In the genomic region with DNA sequence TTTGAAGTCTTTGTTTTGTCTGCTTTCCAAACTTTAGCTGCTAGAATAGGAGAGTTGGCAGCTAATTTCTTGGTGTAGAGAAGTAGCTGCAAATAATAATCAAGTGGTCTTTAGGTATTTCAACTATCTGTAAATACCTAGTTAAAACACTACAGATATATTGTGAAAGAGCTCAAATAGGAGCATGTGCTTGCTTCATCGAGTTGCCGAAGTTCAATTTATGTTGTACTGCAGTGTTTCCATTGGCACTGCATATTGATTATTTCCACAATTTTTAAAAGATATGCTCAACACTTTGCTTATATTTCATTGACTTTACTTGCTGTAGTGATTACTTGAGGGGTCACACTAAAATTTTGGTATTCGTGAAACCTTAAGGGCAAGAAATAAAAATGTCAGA, we compare ENCODE assay signal across 1 cellular context.
TF ChIP-seq lines count a peak whose summit lies in the region.

No MANE protein-coding gene starts in this region.

TF ChIP-seq in HepG2, 621 proteins besides CTCF, POLR2A, EP300 and RAD21 (continued from another document and continues in another):
- no peak for TF ChIP-seq PLRG1 (conservative IDR thresholded peaks at IDR 0.05)
- no peak for TF ChIP-seq RAD51 (IDR thresholded peaks at IDR 0.05; ENCODE audit: borderline replicate concordance)
- TF ChIP-seq HCFC1 (IDR thresholded peaks at IDR 0.05; ENCODE audit: low read depth, low read length), result no peak
- no peak for TF ChIP-seq ZNF780A (CRISPR knock-in tag; IDR thresholded peaks at IDR 0.05)
- no peak for TF ChIP-seq SNAPC2 (CRISPR knock-in tag; IDR thresholded peaks at IDR 0.05)
- TF ChIP-seq, protein P1, sequence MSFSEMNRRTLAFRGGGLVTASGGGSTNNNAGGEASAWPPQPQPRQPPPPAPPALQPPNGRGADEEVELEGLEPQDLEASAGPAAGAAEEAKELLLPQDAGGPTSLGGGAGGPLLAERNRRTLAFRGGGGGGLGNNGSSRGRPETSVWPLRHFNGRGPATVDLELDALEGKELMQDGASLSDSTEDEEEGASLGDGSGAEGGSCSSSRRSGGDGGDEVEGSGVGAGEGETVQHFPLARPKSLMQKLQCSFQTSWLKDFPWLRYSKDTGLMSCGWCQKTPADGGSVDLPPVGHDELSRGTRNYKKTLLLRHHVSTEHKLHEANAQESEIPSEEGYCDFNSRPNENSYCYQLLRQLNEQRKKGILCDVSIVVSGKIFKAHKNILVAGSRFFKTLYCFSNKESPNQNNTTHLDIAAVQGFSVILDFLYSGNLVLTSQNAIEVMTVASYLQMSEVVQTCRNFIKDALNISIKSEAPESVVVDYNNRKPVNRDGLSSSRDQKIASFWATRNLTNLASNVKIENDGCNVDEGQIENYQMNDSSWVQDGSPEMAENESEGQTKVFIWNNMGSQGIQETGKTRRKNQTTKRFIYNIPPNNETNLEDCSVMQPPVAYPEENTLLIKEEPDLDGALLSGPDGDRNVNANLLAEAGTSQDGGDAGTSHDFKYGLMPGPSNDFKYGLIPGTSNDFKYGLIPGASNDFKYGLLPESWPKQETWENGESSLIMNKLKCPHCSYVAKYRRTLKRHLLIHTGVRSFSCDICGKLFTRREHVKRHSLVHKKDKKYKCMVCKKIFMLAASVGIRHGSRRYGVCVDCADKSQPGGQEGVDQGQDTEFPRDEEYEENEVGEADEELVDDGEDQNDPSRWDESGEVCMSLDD (CRISPR knock-in tag; IDR thresholded peaks at IDR 0.05; ENCODE audit: borderline replicate concordance), result no peak
- no peak for TF ChIP-seq ZNF317 (CRISPR knock-in tag; IDR thresholded peaks at IDR 0.05)
- no peak for TF ChIP-seq KMT2B (CRISPR knock-in tag; IDR thresholded peaks at IDR 0.05)
- TF ChIP-seq CEBPG (CRISPR knock-in tag; IDR thresholded peaks at IDR 0.05), result peak; percentile 80
- no peak for TF ChIP-seq CBX1 (IDR thresholded peaks at IDR 0.05; ENCODE audit: low read depth)
- no peak for TF ChIP-seq ZBTB7A (CRISPR knock-in tag; IDR thresholded peaks at IDR 0.05)
- TF ChIP-seq, protein P2, sequence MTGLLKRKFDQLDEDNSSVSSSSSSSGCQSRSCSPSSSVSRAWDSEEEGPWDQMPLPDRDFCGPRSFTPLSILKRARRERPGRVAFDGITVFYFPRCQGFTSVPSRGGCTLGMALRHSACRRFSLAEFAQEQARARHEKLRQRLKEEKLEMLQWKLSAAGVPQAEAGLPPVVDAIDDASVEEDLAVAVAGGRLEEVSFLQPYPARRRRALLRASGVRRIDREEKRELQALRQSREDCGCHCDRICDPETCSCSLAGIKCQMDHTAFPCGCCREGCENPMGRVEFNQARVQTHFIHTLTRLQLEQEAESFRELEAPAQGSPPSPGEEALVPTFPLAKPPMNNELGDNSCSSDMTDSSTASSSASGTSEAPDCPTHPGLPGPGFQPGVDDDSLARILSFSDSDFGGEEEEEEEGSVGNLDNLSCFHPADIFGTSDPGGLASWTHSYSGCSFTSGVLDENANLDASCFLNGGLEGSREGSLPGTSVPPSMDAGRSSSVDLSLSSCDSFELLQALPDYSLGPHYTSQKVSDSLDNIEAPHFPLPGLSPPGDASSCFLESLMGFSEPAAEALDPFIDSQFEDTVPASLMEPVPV (CRISPR knock-in tag; IDR thresholded peaks at IDR 0.05), result no peak
- TF ChIP-seq POLR2AphosphoS2 (IDR thresholded peaks at IDR 0.05; ENCODE audit: low read depth, low read length), result no peak
- no peak for TF ChIP-seq TEAD3 (CRISPR knock-in tag; optimal IDR thresholded peaks at IDR 0.05; ENCODE audit: borderline replicate concordance)
- no peak for TF ChIP-seq SMARCC2 (IDR thresholded peaks at IDR 0.05)
- TF ChIP-seq ZNF430 (CRISPR knock-in tag; IDR thresholded peaks at IDR 0.05), result no peak
- TF ChIP-seq, protein P3, sequence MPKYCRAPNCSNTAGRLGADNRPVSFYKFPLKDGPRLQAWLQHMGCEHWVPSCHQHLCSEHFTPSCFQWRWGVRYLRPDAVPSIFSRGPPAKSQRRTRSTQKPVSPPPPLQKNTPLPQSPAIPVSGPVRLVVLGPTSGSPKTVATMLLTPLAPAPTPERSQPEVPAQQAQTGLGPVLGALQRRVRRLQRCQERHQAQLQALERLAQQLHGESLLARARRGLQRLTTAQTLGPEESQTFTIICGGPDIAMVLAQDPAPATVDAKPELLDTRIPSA (CRISPR knock-in tag; IDR thresholded peaks at IDR 0.05; ENCODE audit: borderline replicate concordance), result no peak
- TF ChIP-seq, protein P4, sequence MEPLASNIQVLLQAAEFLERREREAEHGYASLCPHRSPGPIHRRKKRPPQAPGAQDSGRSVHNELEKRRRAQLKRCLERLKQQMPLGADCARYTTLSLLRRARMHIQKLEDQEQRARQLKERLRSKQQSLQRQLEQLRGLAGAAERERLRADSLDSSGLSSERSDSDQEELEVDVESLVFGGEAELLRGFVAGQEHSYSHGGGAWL (CRISPR knock-in tag; IDR thresholded peaks at IDR 0.05), result no peak
- no peak for TF ChIP-seq ZNF253 (CRISPR knock-in tag; IDR thresholded peaks at IDR 0.05; ENCODE audit: borderline replicate concordance)
- TF ChIP-seq POGZ (CRISPR knock-in tag; IDR thresholded peaks at IDR 0.05), result peak; percentile 73; the same call in 1 of the 2 replicates
- TF ChIP-seq, protein P5, sequence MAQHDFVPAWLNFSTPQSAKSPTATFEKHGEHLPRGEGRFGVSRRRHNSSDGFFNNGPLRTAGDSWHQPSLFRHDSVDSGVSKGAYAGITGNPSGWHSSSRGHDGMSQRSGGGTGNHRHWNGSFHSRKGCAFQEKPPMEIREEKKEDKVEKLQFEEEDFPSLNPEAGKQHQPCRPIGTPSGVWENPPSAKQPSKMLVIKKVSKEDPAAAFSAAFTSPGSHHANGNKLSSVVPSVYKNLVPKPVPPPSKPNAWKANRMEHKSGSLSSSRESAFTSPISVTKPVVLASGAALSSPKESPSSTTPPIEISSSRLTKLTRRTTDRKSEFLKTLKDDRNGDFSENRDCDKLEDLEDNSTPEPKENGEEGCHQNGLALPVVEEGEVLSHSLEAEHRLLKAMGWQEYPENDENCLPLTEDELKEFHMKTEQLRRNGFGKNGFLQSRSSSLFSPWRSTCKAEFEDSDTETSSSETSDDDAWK (CRISPR knock-in tag; IDR thresholded peaks at IDR 0.05), result no peak
- TF ChIP-seq, protein P6, sequence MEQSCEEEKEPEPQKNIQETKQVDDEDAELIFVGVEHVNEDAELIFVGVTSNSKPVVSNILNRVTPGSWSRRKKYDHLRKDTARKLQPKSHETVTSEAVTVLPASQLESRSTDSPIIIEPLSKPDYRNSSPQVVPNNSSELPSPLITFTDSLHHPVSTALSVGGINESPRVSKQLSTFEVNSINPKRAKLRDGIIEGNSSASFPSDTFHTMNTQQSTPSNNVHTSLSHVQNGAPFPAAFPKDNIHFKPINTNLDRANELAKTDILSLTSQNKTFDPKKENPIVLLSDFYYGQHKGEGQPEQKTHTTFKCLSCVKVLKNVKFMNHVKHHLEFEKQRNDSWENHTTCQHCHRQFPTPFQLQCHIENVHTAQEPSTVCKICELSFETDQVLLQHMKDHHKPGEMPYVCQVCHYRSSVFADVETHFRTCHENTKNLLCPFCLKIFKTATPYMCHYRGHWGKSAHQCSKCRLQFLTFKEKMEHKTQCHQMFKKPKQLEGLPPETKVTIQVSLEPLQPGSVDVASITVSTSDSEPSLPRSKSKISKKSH (CRISPR knock-in tag; IDR thresholded peaks at IDR 0.05; ENCODE audit: borderline replicate concordance), result no peak
- TF ChIP-seq, protein P7, sequence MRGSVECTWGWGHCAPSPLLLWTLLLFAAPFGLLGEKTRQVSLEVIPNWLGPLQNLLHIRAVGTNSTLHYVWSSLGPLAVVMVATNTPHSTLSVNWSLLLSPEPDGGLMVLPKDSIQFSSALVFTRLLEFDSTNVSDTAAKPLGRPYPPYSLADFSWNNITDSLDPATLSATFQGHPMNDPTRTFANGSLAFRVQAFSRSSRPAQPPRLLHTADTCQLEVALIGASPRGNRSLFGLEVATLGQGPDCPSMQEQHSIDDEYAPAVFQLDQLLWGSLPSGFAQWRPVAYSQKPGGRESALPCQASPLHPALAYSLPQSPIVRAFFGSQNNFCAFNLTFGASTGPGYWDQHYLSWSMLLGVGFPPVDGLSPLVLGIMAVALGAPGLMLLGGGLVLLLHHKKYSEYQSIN (CRISPR knock-in tag; IDR thresholded peaks at IDR 0.05; ENCODE audit: borderline replicate concordance), result no peak
- TF ChIP-seq, protein P8, sequence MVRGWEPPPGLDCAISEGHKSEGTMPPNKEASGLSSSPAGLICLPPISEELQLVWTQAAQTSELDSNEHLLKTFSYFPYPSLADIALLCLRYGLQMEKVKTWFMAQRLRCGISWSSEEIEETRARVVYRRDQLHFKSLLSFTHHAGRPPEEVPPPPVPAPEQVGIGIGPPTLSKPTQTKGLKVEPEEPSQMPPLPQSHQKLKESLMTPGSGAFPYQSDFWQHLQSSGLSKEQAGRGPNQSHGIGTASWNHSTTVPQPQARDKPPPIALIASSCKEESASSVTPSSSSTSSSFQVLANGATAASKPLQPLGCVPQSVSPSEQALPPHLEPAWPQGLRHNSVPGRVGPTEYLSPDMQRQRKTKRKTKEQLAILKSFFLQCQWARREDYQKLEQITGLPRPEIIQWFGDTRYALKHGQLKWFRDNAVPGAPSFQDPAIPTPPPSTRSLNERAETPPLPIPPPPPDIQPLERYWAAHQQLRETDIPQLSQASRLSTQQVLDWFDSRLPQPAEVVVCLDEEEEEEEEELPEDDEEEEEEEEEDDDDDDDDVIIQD (CRISPR knock-in tag; IDR thresholded peaks at IDR 0.05; ENCODE audit: low read depth), result peak; percentile 52; the same call in 1 of the 2 replicates
- no peak for TF ChIP-seq MXD4 (CRISPR knock-in tag; IDR thresholded peaks at IDR 0.05)
- no peak for TF ChIP-seq ZFP36L1 (CRISPR knock-in tag; IDR thresholded peaks at IDR 0.05)
- TF ChIP-seq POLR2AphosphoS5 (IDR thresholded peaks at IDR 0.05; ENCODE audit: low read depth, low read length), result no peak
- no peak for TF ChIP-seq HOXA7 (CRISPR knock-in tag; IDR thresholded peaks at IDR 0.05)
- TF ChIP-seq, protein P9, sequence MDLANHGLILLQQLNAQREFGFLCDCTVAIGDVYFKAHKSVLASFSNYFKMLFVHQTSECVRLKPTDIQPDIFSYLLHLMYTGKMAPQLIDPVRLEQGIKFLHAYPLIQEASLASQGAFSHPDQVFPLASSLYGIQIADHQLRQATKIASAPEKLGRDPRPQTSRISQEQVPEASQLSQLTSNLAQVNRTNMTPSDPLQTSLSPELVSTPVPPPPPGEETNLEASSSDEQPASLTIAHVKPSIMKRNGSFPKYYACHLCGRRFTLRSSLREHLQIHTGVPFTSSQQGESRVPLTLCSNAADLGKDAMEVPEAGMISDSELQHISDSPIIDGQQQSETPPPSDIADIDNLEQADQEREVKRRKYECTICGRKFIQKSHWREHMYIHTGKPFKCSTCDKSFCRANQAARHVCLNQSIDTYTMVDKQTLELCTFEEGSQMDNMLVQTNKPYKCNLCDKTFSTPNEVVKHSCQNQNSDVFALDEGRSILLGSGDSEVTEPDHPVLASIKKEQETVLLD (CRISPR knock-in tag; IDR thresholded peaks at IDR 0.05; ENCODE audit: low read depth), result no peak
- TF ChIP-seq SIN3A (IDR thresholded peaks at IDR 0.05; ENCODE audit: borderline replicate concordance, low read depth, low read length), result no peak
- no peak for TF ChIP-seq ZFYVE20 (CRISPR knock-in tag; IDR thresholded peaks at IDR 0.05; ENCODE audit: borderline replicate concordance, low read depth)
- TF ChIP-seq NCOA5 (CRISPR knock-in tag; IDR thresholded peaks at IDR 0.05), result no peak
- peak; percentile 76 for TF ChIP-seq ONECUT2 (CRISPR knock-in tag; IDR thresholded peaks at IDR 0.05)
- no peak for TF ChIP-seq MTA1 (CRISPR knock-in tag; IDR thresholded peaks at IDR 0.05; ENCODE audit: borderline replicate concordance)
- TF ChIP-seq WIZ (CRISPR knock-in tag; IDR thresholded peaks at IDR 0.05), result no peak
- TF ChIP-seq HDAC6 (IDR thresholded peaks at IDR 0.05; ENCODE audit: low read depth, low read length), result no peak
- TF ChIP-seq KDM4B (CRISPR knock-in tag; IDR thresholded peaks at IDR 0.05), result no peak
- no peak for TF ChIP-seq ZBTB42 (CRISPR knock-in tag; IDR thresholded peaks at IDR 0.05)
- TF ChIP-seq RORA (CRISPR knock-in tag; IDR thresholded peaks at IDR 0.05), result no peak
- TF ChIP-seq, protein P10, sequence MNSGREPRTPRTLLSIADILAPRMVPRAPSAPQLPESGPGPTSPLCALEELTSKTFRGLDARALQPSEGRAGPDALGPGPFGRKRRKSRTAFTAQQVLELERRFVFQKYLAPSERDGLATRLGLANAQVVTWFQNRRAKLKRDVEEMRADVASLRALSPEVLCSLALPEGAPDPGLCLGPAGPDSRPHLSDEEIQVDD (CRISPR knock-in tag; IDR thresholded peaks at IDR 0.05; ENCODE audit: borderline replicate concordance), result no peak
- no peak for TF ChIP-seq SKI (IDR thresholded peaks at IDR 0.05; ENCODE audit: partially characterized antibody)
- TF ChIP-seq, protein P11, sequence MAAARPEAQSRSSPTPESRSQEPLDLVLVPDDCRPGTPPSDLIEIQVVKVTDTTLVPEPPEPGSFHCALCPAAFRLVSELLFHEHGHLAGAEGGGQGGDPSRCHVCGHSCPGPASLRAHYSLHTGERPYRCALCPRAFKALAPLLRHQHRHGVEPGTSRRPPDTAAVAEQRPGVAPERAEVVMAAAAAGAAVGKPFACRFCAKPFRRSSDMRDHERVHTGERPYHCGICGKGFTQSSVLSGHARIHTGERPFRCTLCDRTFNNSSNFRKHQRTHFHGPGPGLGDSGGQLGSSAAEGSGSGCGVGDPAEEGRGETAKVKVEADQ (CRISPR knock-in tag; IDR thresholded peaks at IDR 0.05; ENCODE audit: borderline replicate concordance), result no peak
- TF ChIP-seq ELF1 (CRISPR knock-in tag; IDR thresholded peaks at IDR 0.05), result no peak
- TF ChIP-seq ARNT2 (CRISPR knock-in tag; IDR thresholded peaks at IDR 0.05; ENCODE audit: low read depth), result no peak
- no peak for TF ChIP-seq ZNF33A (CRISPR knock-in tag; IDR thresholded peaks at IDR 0.05; ENCODE audit: borderline replicate concordance)
- TF ChIP-seq EHMT2 (IDR thresholded peaks at IDR 0.05; ENCODE audit: borderline replicate concordance, low read depth, low read length), result peak; percentile 63; the same call in 1 of the 2 replicates
- no peak for TF ChIP-seq ZNF232 (CRISPR knock-in tag; IDR thresholded peaks at IDR 0.05; ENCODE audit: borderline replicate concordance)
